Comparison of ENCODE assay signal across 8 cellular contexts in the genomic region with DNA sequence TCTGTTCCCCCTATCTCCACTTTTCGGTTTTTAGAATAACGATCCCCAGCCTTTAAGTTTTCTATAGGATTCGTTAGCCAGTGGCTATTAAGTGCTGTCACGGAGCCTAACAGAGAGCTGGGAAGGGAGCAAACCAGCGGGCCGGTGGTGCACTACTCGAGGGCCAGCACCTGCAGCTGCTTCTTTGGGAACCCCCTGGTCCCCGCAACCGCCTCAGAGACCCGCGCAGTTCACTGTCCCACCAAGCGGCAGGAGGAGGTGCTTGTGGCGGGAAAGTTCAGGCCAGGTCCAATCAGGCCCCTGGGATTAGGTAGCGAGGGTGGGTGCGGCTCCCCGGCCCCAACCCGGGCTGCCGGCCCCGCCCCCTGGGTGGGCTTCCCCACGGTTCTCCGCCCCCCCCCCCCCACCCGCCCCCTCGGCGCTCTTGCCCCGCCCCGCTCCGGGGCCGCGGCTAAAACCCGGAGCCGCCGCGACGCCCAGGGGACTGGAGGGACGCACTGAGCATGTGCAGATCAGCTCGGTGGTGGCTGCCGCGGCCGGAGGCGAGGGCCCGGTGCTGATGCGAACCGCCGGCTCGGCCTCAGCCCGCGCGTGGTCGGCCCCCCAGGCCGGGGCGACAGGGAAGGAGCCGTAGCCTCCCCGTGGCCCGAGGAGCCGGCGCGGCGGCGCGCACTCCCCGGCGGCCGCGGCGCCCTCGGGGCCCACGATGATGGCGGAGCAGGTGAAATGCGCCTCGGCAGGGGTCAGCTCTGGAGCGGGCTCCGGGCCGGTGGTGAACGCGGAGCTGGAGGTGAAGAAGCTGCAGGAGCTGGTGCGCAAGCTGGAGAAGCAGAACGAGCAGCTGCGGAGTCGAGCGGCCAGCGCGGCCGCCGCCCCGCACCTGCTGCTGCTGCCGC. TPM values are rescaled to one million over a fixed set of nuclear protein-coding genes. Genes with fewer than 3 reads are reported as not detected.
DNase-seq lines count a peak whose midpoint lies in the region; ATAC-seq and TF ChIP-seq lines count a peak whose summit lies in the region.

A gene (plus strand): TSS at position 480 of the 896 bp plus-strand sequence. CDS start 227 bp downstream, at position 707.

- peaks cover 29% of the 10 kb centered on the region for H4K20me1 ChIP-seq in OCI-LY3 (ENCODE audit: insufficient read depth, low read length)

- DNase-seq in COLO668 (lab: John Stamatoyannopoulos, UW; ENCODE audit: unreplicated experiment) (peak; percentile 96), GM20000 (ENCODE audit: low spot score) (peak; percentile 97), activated T-cell treated with anti-CD3 and anti-CD28 coated beads for 24 hours (ENCODE audit: low read depth) (peak; percentile 78), esophagus muscularis mucosa (ENCODE audit: extremely low spot score) (no peak), naive B cell (peak; percentile 89)

- H3K4me2 ChIP-seq in OCI-LY3 (ENCODE audit: low read length): peak within 1 kb of the TSS; percentile 88

- peaks cover 22 to 30% (median 27%) of the 10 kb centered on the region in 3 donors for H3K4me1 Mint-ChIP-seq in naive B cell
- peaks cover 28% of the 10 kb centered on the region for H3K4me1 Mint-ChIP-seq in stimulated activated memory B cell treated with anti-CD40 and anti-IgM and Interleukin-4, amounts not matched to agents 10 μg/mL and 1 μg/mL and 100 μg/mL, for 72 hours

- H3K4me1 ChIP-seq in HUES6 (ENCODE audit: control insufficient read depth, insufficient read depth, low read length): peaks cover 15% of the 10 kb centered on the region
- peaks cover 43% of the 10 kb centered on the region for H3K4me1 ChIP-seq in OCI-LY3 (ENCODE audit: low read length)
- peaks cover 15 to 40% (median 33%) of the 10 kb centered on the region in 4 donors for H3K4me1 ChIP-seq in esophagus muscularis mucosa

- H3K27ac Mint-ChIP-seq in naive B cell: peak within 1 kb of the TSS; percentile 93 to 98 (median 94)
- peak within 1 kb of the TSS; percentile 71 for H3K27ac Mint-ChIP-seq in stimulated activated memory B cell treated with anti-CD40 and anti-IgM and Interleukin-4, amounts not matched to agents 10 μg/mL and 1 μg/mL and 100 μg/mL, for 72 hours

- H3K9me3 ChIP-seq in HUES6 (ENCODE audit: control insufficient read depth, insufficient read depth, low read depth, low read length): no peaks in the 10 kb centered on the region
- no peaks in the 10 kb centered on the region for H3K9me3 ChIP-seq in OCI-LY3 (ENCODE audit: insufficient read depth, low read length)
- H3K9me3 ChIP-seq in esophagus muscularis mucosa: no peaks in the 10 kb centered on the region

- intact Hi-C loops in esophagus muscularis mucosa (cut with DNase I): loop anchor here (10.0 kb wide), 1 partner anchor 373 kb away; a partner anchor contains a TSS

- no peaks in the 10 kb centered on the region for H3K36me3 ChIP-seq in HUES6 (ENCODE audit: control insufficient read depth, insufficient read depth, low read length)
- H3K36me3 ChIP-seq in OCI-LY3 (replicated peaks; ENCODE audit: low read depth, low read length): no peaks in the 10 kb centered on the region
- H3K36me3 ChIP-seq in esophagus muscularis mucosa: no peaks in the 10 kb centered on the region

- H3K27me3 ChIP-seq in HUES6 (ENCODE audit: control insufficient read depth, insufficient read depth, low read length) (peaks cover 37% of the 10 kb centered on the region), OCI-LY3 (ENCODE audit: low read depth, low read length) (peaks cover 3% of the 10 kb centered on the region; the same call in 1 of the 2 replicates), esophagus muscularis mucosa (peaks cover 0 to 10% (median 0%) of the 10 kb centered on the region in 4 donors)

- H3K9ac ChIP-seq in HUES6 (ENCODE audit: low read length) (peak within 1 kb of the TSS; percentile 73), OCI-LY3 (ENCODE audit: low read length) (peak within 1 kb of the TSS; percentile 77)

- TF ChIP-seq POLR2A in esophagus muscularis mucosa (IDR thresholded peaks at IDR 0.05; ENCODE audit: low read depth): no peak

- TF ChIP-seq CTCF in GM20000 (IDR thresholded peaks at IDR 0.05; ENCODE audit: extremely low read depth, missing control alignments) (no peak), OCI-LY3 (IDR thresholded peaks at IDR 0.05; ENCODE audit: low read depth, low read length) (no peak), esophagus muscularis mucosa (IDR thresholded peaks at IDR 0.05) (no peak)

- ATAC-seq in naive B cell (ENCODE audit: low read depth in 2 of 2): peak; percentile 83 to 89
- peak; percentile 93 for ATAC-seq in stimulated activated memory B cell treated with anti-CD40 and anti-IgM and Interleukin-4, amounts not matched to agents 10 μg/mL and 1 μg/mL and 100 μg/mL, for 72 hours

- H3K9me3 Mint-ChIP-seq in naive B cell: no peaks in the 10 kb centered on the region
- H3K9me3 Mint-ChIP-seq in stimulated activated memory B cell treated with anti-CD40 and anti-IgM and Interleukin-4, amounts not matched to agents 10 μg/mL and 1 μg/mL and 100 μg/mL, for 72 hours: no peaks in the 10 kb centered on the region

- no peak for TF ChIP-seq EP300 in esophagus muscularis mucosa (IDR thresholded peaks at IDR 0.05)

- 0% methylated on average over 24 of the region's 86 CpGs for WGBS in esophagus muscularis mucosa

- H3K27ac ChIP-seq in HUES6 (ENCODE audit: low read depth, low read length): no peak within 1 kb of the TSS
- H3K27ac ChIP-seq in OCI-LY3 (ENCODE audit: low read length): peak within 1 kb of the TSS; percentile 34; the same call in 1 of the 2 replicates
- H3K27ac ChIP-seq in esophagus muscularis mucosa (replicated peaks in 1 of 4): peak within 1 kb of the TSS; percentile 56 to 75 (median 70)

- H2AFZ ChIP-seq in OCI-LY3 (ENCODE audit: low read depth, low read length): peak within 1 kb of the TSS; percentile 88

- peaks cover 0 to 7% of the 10 kb centered on the region in 2 donors for H3K36me3 Mint-ChIP-seq in naive B cell
- H3K36me3 Mint-ChIP-seq in stimulated activated memory B cell treated with anti-CD40 and anti-IgM and Interleukin-4, amounts not matched to agents 10 μg/mL and 1 μg/mL and 100 μg/mL, for 72 hours: no peaks in the 10 kb centered on the region

- H3K27me3 Mint-ChIP-seq in naive B cell: no peaks in the 10 kb centered on the region
- no peaks in the 10 kb centered on the region for H3K27me3 Mint-ChIP-seq in stimulated activated memory B cell treated with anti-CD40 and anti-IgM and Interleukin-4, amounts not matched to agents 10 μg/mL and 1 μg/mL and 100 μg/mL, for 72 hours

- peaks cover 44% of the 10 kb centered on the region for H3K79me2 ChIP-seq in OCI-LY3 (ENCODE audit: low read length)

- peak within 1 kb of the TSS; percentile 71 for H3K4me3 ChIP-seq in HUES6 (ENCODE audit: low read depth, low read length)
- peak within 1 kb of the TSS; percentile 89 for H3K4me3 ChIP-seq in OCI-LY3 (ENCODE audit: low read length)
- H3K4me3 ChIP-seq in esophagus muscularis mucosa: peak within 1 kb of the TSS; percentile 70 to 85 (median 82)

- peak within 1 kb of the TSS; percentile 93 to 100 (median 98) for H3K4me3 Mint-ChIP-seq in naive B cell
- peak within 1 kb of the TSS; percentile 90 for H3K4me3 Mint-ChIP-seq in stimulated activated memory B cell treated with anti-CD40 and anti-IgM and Interleukin-4, amounts not matched to agents 10 μg/mL and 1 μg/mL and 100 μg/mL, for 72 hours

RNA-seq across cellular contexts. Expression of the gene that starts here (rescaled TPM):
- total RNA-seq in esophagus muscularis mucosa: 10 to 100 TPM in 2 of 4 donors, 1 to 10 TPM in 2; 7.1 to 12.3 (median 9.7) TPM
- 10 to 100 TPM in 5 of 6 donors, 1 to 10 TPM in 1; 9.4 to 36.4 (median 20.0) TPM for polyA plus RNA-seq in naive B cell (ENCODE audit: low read depth in 6 of 6)
